Comparison of ENCODE assay signal across 25 cellular contexts in genomic region chr9:343773-344172, GRCh38.
DNase-seq lines count a peak whose midpoint lies in the region; ATAC-seq, FAIRE-seq and TF ChIP-seq lines count a peak whose summit lies in the region.
"Had no signal": no experiment of that assay in that cellular context is flagged by ENCODE, and none has a peak within 500 bp of the region (broad histone marks: within the 10 kb centered on the region; RNA-seq: fewer than 3 reads in every experiment).

No MANE protein-coding gene starts in this region.

- no peaks in the 10 kb centered on the region for H3K27me3 Mint-ChIP-seq in activated T-cell treated with anti-CD3 and anti-CD28 coated beads, Interleukin-2, amount 50 U/mL, for 72 hours (ENCODE audit: low read depth)
- H3K27me3 Mint-ChIP-seq: CD4-positive, alpha-beta T cell had no signal

- no peaks in the 10 kb centered on the region for H3K9me3 Mint-ChIP-seq in activated T-cell treated with anti-CD3 and anti-CD28 coated beads, Interleukin-2, amount 50 U/mL, for 72 hours
- H3K9me3 Mint-ChIP-seq: CD4-positive, alpha-beta T cell had no signal

- no peak overlapping the region for H3K4me3 Mint-ChIP-seq in activated T-cell treated with anti-CD3 and anti-CD28 coated beads, Interleukin-2, amount 50 U/mL, for 72 hours
- H3K4me3 Mint-ChIP-seq: CD4-positive, alpha-beta T cell had no signal

- no peak for TF ChIP-seq CTCF in epithelial cell of esophagus (IDR thresholded peaks at IDR 0.05; ENCODE audit: insufficient read depth, low read depth, low read length, missing control alignments)

- ATAC-seq in activated T-cell treated with anti-CD3 and anti-CD28 coated beads, Interleukin-2, amount 50 U/mL, for 72 hours (replicated peaks in 1 of 2) = no peak
- no peak for ATAC-seq in HG03342 (IDR thresholded peaks at IDR 0.05; ENCODE audit: unreplicated experiment)
- ATAC-seq: GM12878, SK-N-SH treated with all-trans-retinoic acid at 6 μM for 48 hours had no signal

- no peak overlapping the region for H3K4me3 ChIP-seq in epithelial cell of esophagus (ENCODE audit: low read length)
- H3K4me3 ChIP-seq: GM12878, GM23248 had no signal

- H3K27ac Mint-ChIP-seq in activated T-cell treated with anti-CD3 and anti-CD28 coated beads, Interleukin-2, amount 50 U/mL, for 72 hours = peak overlapping the region; percentile 22

- peaks cover 2% of the 10 kb centered on the region for H3K4me1 Mint-ChIP-seq in activated T-cell treated with anti-CD3 and anti-CD28 coated beads, Interleukin-2, amount 50 U/mL, for 72 hours (ENCODE audit: low read depth)

- DNase-seq in activated T-cell treated with anti-CD3 and anti-CD28 coated beads, Interleukin-2, amount 50 U/mL, for 72 hours = no peak
- no peak for DNase-seq in activated T-cell treated with anti-CD3 and anti-CD28 coated beads for 4 hours
- peak; percentile 97 for DNase-seq in NCI-H82 (lab: John Stamatoyannopoulos, UW)
- peak; percentile 60 for DNase-seq in epithelial cell of esophagus (ENCODE audit: low read depth)
- DNase-seq in RCC 7860 (ENCODE audit: low spot score) = no peak
- DNase-seq in MV-4-11 (lab: John Stamatoyannopoulos, UW) = no peak
- DNase-seq: Caco-2; CD4-positive, alpha-beta T cell; GF-D8; GM23248; HCEC 1CT; IMR-90; NCI-H1048; NCI-H146; NCI-H2081 treated with DMSO at 0.1 percent for 48 hours; NCI-H226; NCI-H69; OCI-M1; RPMI8226; SIG-M5 had no signal

- H3K36me3 Mint-ChIP-seq in activated T-cell treated with anti-CD3 and anti-CD28 coated beads, Interleukin-2, amount 50 U/mL, for 72 hours (ENCODE audit: insufficient read depth in 2 of 2) = peaks cover 14 to 29% of the 10 kb centered on the region in 2 donors

- no peak for FAIRE-seq in RCC 7860 (lab: Jason Lieb, UNC)
- FAIRE-seq: A204.1, GM12878, HTR-8/SVneo had no signal

Comparison
In these comparisons a context has a peak if more than half of its experiments do, and no peak if none do; other contexts are left out.
1. DNase-seq: peak in NCI-H82 (single experiment) and epithelial cell of esophagus (single experiment); none in activated T-cell treated with anti-CD3 and anti-CD28 coated beads, Interleukin-2, amount 50 U/mL, for 72 hours (0 of 2), activated T-cell treated with anti-CD3 and anti-CD28 coated beads for 4 hours (single experiment), RCC 7860 (single experiment) and MV-4-11 (single experiment).